Comparison of ENCODE assay signal across 8 cellular contexts in genomic region chr2:159904565-159905281, GRCh38. TPM values are rescaled to one million over a fixed set of nuclear protein-coding genes. Genes with fewer than 3 reads are reported as not detected.
DNase-seq lines count a peak whose midpoint lies in the region; ATAC-seq, FAIRE-seq and TF ChIP-seq lines count a peak whose summit lies in the region.

Gene LY75 (minus strand): TSS chr2:159904756.

- WGBS in K562 (ENCODE audit: insufficient coverage, low coverage, missing lambda C conversion rate): 4% methylated on average over 44 of the region's 56 CpGs

- TF ChIP-seq CTCF in AG09309 (IDR thresholded peaks at IDR 0.05; ENCODE audit: control insufficient read depth, insufficient read depth, low read depth, low read length, missing control alignments) (no peak), K562 (IDR thresholded peaks at IDR 0.05 in 2 of 3, conservative IDR thresholded peaks at IDR 0.05 in 1 of 3; ENCODE audit: insufficient read depth in 2 of 3, low read depth in 1 of 3, low read length in 3 of 3) (no peak), kidney (IDR thresholded peaks at IDR 0.05; ENCODE audit: borderline replicate concordance, extremely low read depth, insufficient read depth) (no peak)

- H3K36me3 ChIP-seq in K562 (ENCODE audit: control insufficient read depth, insufficient read depth, low read length) (no peaks in the 10 kb centered on the region), kidney (ENCODE audit: control insufficient read depth in 1 of 2, insufficient read depth in 2 of 2, low read length in 2 of 2) (no peaks in the 10 kb centered on the region)

- H3K9me1 ChIP-seq in K562 (ENCODE audit: control insufficient read depth, insufficient read depth, low read length): no peaks in the 10 kb centered on the region

- peak; percentile 75 for ATAC-seq in GM19043 (IDR thresholded peaks at IDR 0.05; ENCODE audit: low read depth, unreplicated experiment)
- ATAC-seq in HG03432 (IDR thresholded peaks at IDR 0.05; ENCODE audit: unreplicated experiment): peak; percentile 90
- ATAC-seq in K562: peak; percentile 99

- H3K4me3 ChIP-seq in AG09309 (ENCODE audit: control insufficient read depth, low read depth, low read length) (peak within 1 kb of the TSS; percentile 32), K562 (peak within 1 kb of the TSS; percentile 15; the same call in 1 of the 2 replicates), kidney (ENCODE audit: low read length in 2 of 2) (peak within 1 kb of the TSS; percentile 53 to 72)

- H3K27me3 ChIP-seq in K562 (ENCODE audit: control insufficient read depth in 2 of 2, insufficient read depth in 2 of 2, low read length in 2 of 2): peaks cover 8 to 28% of the 10 kb centered on the region in 2 experiments; a peak in 4 of 5 replicates

- no peaks in the 10 kb centered on the region for H3K9me3 ChIP-seq in K562 (replicated peaks; ENCODE audit: control insufficient read depth, insufficient read depth, low read depth, low read length)
- no peaks in the 10 kb centered on the region for H3K9me3 ChIP-seq in kidney (ENCODE audit: control insufficient read depth in 1 of 2, low read length in 2 of 2)

- DNase-seq in AG09309 (ENCODE audit: low read depth) (no peak), K562 (ENCODE audit: extremely low read depth in 1 of 4, low spot score in 3 of 4) (peak; percentile 56 to 87 (median 83)), kidney (peak; percentile 91), NCI-H345 (lab: John Stamatoyannopoulos, UW) (no peak)
- peak; percentile 79 to 80 for DNase-seq in stimulated activated CD4-positive, alpha-beta T cell treated with anti-CD3 and anti-CD28 coated beads, Interleukin-1b, Interleukin-23, amount 100 ng/mL, for 4 hours (ENCODE audit: low read depth in 2 of 2)

- no peak for TF ChIP-seq RAD21 in K562 (CRISPR knock-in tag; conservative IDR thresholded peaks at IDR 0.05 in 1 of 2, IDR thresholded peaks at IDR 0.05 in 1 of 2)

- H3K27ac ChIP-seq in K562 (ENCODE audit: extremely low read depth, low read depth, low read length) (no peak within 1 kb of the TSS), kidney (ENCODE audit: low read depth in 2 of 2, low read length in 2 of 2) (peak within 1 kb of the TSS; percentile 10 to 26)

- TF ChIP-seq POLR2A in K562 (conservative IDR thresholded peaks at IDR 0.05): no peak

- H3K9ac ChIP-seq in K562 (ENCODE audit: insufficient read depth in 1 of 2, low read depth in 2 of 2, low read length in 2 of 2) (0 out of 4 replicates have a peak within 1 kb of the TSS, but pooled peaks of 1 of the 2 experiments have one; percentile 61), kidney (ENCODE audit: low read length in 2 of 2) (peak within 1 kb of the TSS; percentile 18 to 47)

- peaks cover 0 to 11% of the 10 kb centered on the region in 2 experiments; a peak in 2 of 5 replicates for H3K4me1 ChIP-seq in K562 (replicated peaks in 1 of 2; ENCODE audit: control insufficient read depth in 2 of 2, insufficient read depth in 2 of 2, low read length in 2 of 2)
- peaks cover 3 to 6% of the 10 kb centered on the region in 2 donors for H3K4me1 ChIP-seq in kidney (ENCODE audit: control insufficient read depth in 1 of 2, insufficient read depth in 1 of 2, low read depth in 1 of 2, low read length in 2 of 2)

- H4K20me1 ChIP-seq in K562 (replicated peaks; ENCODE audit: control insufficient read depth, insufficient read depth, low read length): no peaks in the 10 kb centered on the region

- POLR2A ChIA-PET in K562 (lab: Yijun Ruan, JAX): no interaction called here

- H3K79me2 ChIP-seq in K562 (ENCODE audit: control insufficient read depth, insufficient read depth, low read length): no peaks in the 10 kb centered on the region

- in situ Hi-C loops in K562 (cut with MboI): no loop called here

- CTCF ChIA-PET in K562 (lab: Yijun Ruan, JAX; ENCODE audit: low intra/inter-chr PET ratio): no interaction called here

- FAIRE-seq in K562 (lab: Jason Lieb, UNC) (no peak), kidney (lab: Jason Lieb, UNC) (no peak)

- peak within 1 kb of the TSS; percentile 71 for H2AFZ ChIP-seq in K562 (ENCODE audit: low read depth, low read length)

- no TSS peak for BruUV-seq in K562 (replicated peaks; lab: Mats Ljungman, UMichigan)

- no peak for TF ChIP-seq EP300 in K562 (IDR thresholded peaks at IDR 0.05; ENCODE audit: low read length)

- intact Hi-C loops in T-helper 2 cell treated with Interferon-gamma antibody and Interleukin-4, amounts not matched to agents 100 ng/mL and 5 ng/mL, for 36 hours (cut with micrococcal nuclease): loop anchor here (1.0 to 10.0 kb wide), 5 partner anchors 192 to 1447 kb away; partner anchors contain the start of genes CCDC148, MARCHF7, PKP4 and RBMS1
- intact Hi-C loops in K562 (cut with micrococcal nuclease): no loop called here
- intact Hi-C loops in kidney (cut with DNase I): no loop called here

- peak within 1 kb of the TSS; percentile 14 for H3K4me2 ChIP-seq in K562 (ENCODE audit: insufficient read depth, low read length)

TF ChIP-seq in K562, 482 proteins besides CTCF, POLR2A, EP300 and RAD21 (continues in another document):
- TF ChIP-seq, protein P1, sequence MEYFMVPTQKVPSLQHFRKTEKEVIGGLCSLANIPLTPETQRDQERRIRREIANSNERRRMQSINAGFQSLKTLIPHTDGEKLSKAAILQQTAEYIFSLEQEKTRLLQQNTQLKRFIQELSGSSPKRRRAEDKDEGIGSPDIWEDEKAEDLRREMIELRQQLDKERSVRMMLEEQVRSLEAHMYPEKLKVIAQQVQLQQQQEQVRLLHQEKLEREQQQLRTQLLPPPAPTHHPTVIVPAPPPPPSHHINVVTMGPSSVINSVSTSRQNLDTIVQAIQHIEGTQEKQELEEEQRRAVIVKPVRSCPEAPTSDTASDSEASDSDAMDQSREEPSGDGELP (CRISPR knock-in tag; IDR thresholded peaks at IDR 0.05; ENCODE audit: borderline replicate concordance): peak; percentile 26; the same call in 1 of the 2 replicates
- TF ChIP-seq MAZ (CRISPR knock-in tag; conservative IDR thresholded peaks at IDR 0.05 in 1 of 2, IDR thresholded peaks at IDR 0.05 in 1 of 2): 0 out of 4 replicates have a peak, but pooled peaks of 1 of the 2 experiments have one; percentile 22
- TF ChIP-seq, protein P2, sequence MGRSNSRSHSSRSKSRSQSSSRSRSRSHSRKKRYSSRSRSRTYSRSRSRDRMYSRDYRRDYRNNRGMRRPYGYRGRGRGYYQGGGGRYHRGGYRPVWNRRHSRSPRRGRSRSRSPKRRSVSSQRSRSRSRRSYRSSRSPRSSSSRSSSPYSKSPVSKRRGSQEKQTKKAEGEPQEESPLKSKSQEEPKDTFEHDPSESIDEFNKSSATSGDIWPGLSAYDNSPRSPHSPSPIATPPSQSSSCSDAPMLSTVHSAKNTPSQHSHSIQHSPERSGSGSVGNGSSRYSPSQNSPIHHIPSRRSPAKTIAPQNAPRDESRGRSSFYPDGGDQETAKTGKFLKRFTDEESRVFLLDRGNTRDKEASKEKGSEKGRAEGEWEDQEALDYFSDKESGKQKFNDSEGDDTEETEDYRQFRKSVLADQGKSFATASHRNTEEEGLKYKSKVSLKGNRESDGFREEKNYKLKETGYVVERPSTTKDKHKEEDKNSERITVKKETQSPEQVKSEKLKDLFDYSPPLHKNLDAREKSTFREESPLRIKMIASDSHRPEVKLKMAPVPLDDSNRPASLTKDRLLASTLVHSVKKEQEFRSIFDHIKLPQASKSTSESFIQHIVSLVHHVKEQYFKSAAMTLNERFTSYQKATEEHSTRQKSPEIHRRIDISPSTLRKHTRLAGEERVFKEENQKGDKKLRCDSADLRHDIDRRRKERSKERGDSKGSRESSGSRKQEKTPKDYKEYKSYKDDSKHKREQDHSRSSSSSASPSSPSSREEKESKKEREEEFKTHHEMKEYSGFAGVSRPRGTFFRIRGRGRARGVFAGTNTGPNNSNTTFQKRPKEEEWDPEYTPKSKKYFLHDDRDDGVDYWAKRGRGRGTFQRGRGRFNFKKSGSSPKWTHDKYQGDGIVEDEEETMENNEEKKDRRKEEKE (IDR thresholded peaks at IDR 0.05; ENCODE audit: borderline replicate concordance in 1 of 2, control insufficient read depth in 1 of 2, low read depth in 2 of 2, low read length in 1 of 2): no peak
- 0 out of 2 replicates have a peak, but pooled peaks have one; percentile 10 for TF ChIP-seq EGR1 (conservative IDR thresholded peaks at IDR 0.05)
- peak; percentile 89 for TF ChIP-seq L3MBTL2 (IDR thresholded peaks at IDR 0.05)
- no peak for TF ChIP-seq BCL6 (CRISPR knock-in tag; IDR thresholded peaks at IDR 0.05)
- TF ChIP-seq, protein P3, sequence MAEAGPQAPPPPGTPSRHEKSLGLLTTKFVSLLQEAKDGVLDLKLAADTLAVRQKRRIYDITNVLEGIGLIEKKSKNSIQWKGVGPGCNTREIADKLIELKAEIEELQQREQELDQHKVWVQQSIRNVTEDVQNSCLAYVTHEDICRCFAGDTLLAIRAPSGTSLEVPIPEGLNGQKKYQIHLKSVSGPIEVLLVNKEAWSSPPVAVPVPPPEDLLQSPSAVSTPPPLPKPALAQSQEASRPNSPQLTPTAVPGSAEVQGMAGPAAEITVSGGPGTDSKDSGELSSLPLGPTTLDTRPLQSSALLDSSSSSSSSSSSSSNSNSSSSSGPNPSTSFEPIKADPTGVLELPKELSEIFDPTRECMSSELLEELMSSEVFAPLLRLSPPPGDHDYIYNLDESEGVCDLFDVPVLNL (CRISPR knock-in tag; IDR thresholded peaks at IDR 0.05; ENCODE audit: low read depth): no peak
- 0 out of 2 replicates have a peak, but pooled peaks have one; percentile 58 for TF ChIP-seq NR3C1 (CRISPR knock-in tag; IDR thresholded peaks at IDR 0.05)

RNA-seq across cellular contexts. Expression of gene LY75, which starts in this region (rescaled TPM):
- 20.0 and 20.5 TPM in 2 replicates for total RNA-seq in T-helper 2 cell treated with Interferon-gamma antibody and Interleukin-4, amounts not matched to agents 100 ng/mL and 5 ng/mL, for 36 hours
- total RNA-seq in K562 (2011; cell fraction: chromatin; rRNA removed; ENCODE audit: low replicate concordance): not detected in 2 replicates
- not detected in 2 replicates for total RNA-seq in K562 (2011; cell fraction: nucleolus; rRNA removed)
- total RNA-seq in K562 (2011; cell fraction: nucleoplasm; rRNA removed): 0.29 TPM in 1 of 2 replicates, not detected in the other
- total RNA-seq in K562 (2014; rRNA removed) (not detected in 2 replicates), K562 (2014; rRNA removed; fragmentation: Illumina TruSeq; extraction: Trizol) (not detected in 2 replicates), K562 (2015; rRNA removed; fragmentation: Illumina TruSeq; extraction: Trizol) (not detected in 2 replicates), K562 (2021) (0.09 and 0.16 TPM in 2 replicates), kidney (23.2 TPM)
- polyA plus RNA-seq in K562 (2011; rRNA removed) (0.06 TPM in 1 of 2 replicates, not detected in the other), K562 (2014; fragmentation: Illumina TruSeq; extraction: Trizol) (not detected in 2 replicates), K562 (2014; fragmentation: Nextera tagmentation; extraction: Ambion mirVana) (under 1 TPM in 1 of 2 experiments, not detected in 1; 0.01 TPM), K562 (2014; rRNA removed) (not detected in 2 replicates), kidney (ENCODE audit: insufficient read depth, low read depth, low replicate concordance) (3.8 TPM)
- polyA plus RNA-seq in K562 (2011; cell fraction: cytosol; rRNA removed): not detected in 2 replicates
- polyA plus RNA-seq in K562 (2011; cell fraction: nucleus; rRNA removed): not detected in 2 replicates
- 0.01 and 0.03 TPM in 2 replicates for polyA plus RNA-seq in K562 (2012)
- not detected in 2 replicates for polyA minus RNA-seq in K562 (2011; rRNA and poly(A)+ RNA removed)
- polyA minus RNA-seq in K562 (2011; cell fraction: cytosol; rRNA and poly(A)+ RNA removed): not detected in 2 replicates
- polyA minus RNA-seq in K562 (2011; cell fraction: nucleus; rRNA and poly(A)+ RNA removed): not detected in 2 replicates

Comparison
In these comparisons a context has a peak if more than half of its experiments do, and no peak if none do; other contexts are left out.
1. RNA of gene LY75 (total RNA-seq): 23.2 TPM in kidney (single experiment) and 20.0 to 20.5 TPM in T-helper 2 cell treated with Interferon-gamma antibody and Interleukin-4, amounts not matched to agents 100 ng/mL and 5 ng/mL, for 36 hours; 0.09 to 0.29 TPM in K562; every median in the first group is over 10 times any median in the second.
2. Peak in DNase-seq, ATAC-seq, H3K4me3 ChIP-seq and H3K4me2 ChIP-seq in K562; RNA of the gene not detected or under 1 TPM.
3. DNase-seq: peak in kidney (single experiment) and stimulated activated CD4-positive, alpha-beta T cell treated with anti-CD3 and anti-CD28 coated beads, Interleukin-1b, Interleukin-23, amount 100 ng/mL, for 4 hours (2 of 2); none in AG09309 (single experiment) and NCI-H345 (single experiment).
4. Peak in every context shown above with its lines, with median percentiles within 50 percentile points of each other: H3K4me3 ChIP-seq and ATAC-seq.